In genomic region chr11:68974421-68975194, GRCh38 we compare ENCODE assay signal across 1 cellular context.
TF ChIP-seq lines count a peak whose summit lies in the region.

No MANE protein-coding gene starts in this region.

TF ChIP-seq in HepG2, 621 proteins besides CTCF, POLR2A, EP300 and RAD21:
- TF ChIP-seq ZNF143 (CRISPR knock-in tag; IDR thresholded peaks at IDR 0.05) (peak; percentile 86), THAP11 (CRISPR knock-in tag; IDR thresholded peaks at IDR 0.05) (peak; percentile 94), ETV5 (CRISPR knock-in tag; IDR thresholded peaks at IDR 0.05; ENCODE audit: borderline replicate concordance) (no peak), DNMT1 (CRISPR knock-in tag; IDR thresholded peaks at IDR 0.05) (no peak)
- TF ChIP-seq, protein P1, sequence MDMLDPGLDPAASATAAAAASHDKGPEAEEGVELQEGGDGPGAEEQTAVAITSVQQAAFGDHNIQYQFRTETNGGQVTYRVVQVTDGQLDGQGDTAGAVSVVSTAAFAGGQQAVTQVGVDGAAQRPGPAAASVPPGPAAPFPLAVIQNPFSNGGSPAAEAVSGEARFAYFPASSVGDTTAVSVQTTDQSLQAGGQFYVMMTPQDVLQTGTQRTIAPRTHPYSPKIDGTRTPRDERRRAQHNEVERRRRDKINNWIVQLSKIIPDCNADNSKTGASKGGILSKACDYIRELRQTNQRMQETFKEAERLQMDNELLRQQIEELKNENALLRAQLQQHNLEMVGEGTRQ (IDR thresholded peaks at IDR 0.05; ENCODE audit: low read depth, low read length): no peak
- TF ChIP-seq, protein P1 (CRISPR knock-in tag; IDR thresholded peaks at IDR 0.05; ENCODE audit: borderline replicate concordance): peak; percentile 47; the same call in 1 of the 2 replicates
